In genomic region chr1:51299185-51299584, GRCh38 we compare ENCODE assay signal across 24 cellular contexts.
"Had no signal": no experiment of that assay in that cellular context is flagged by ENCODE, and none has a peak within 500 bp of the region (broad histone marks: within the 10 kb centered on the region; RNA-seq: fewer than 3 reads in every experiment).

No MANE protein-coding gene starts in this region.

- H3K4me3 ChIP-seq: dorsolateral prefrontal cortex, esophagus squamous epithelium, gastroesophageal sphincter, left lung, lower lobe of right lung, neural progenitor cell, ovary, right atrium auricular region, sigmoid colon, skin epidermis, suprapubic skin, thyroid gland, uterus had no signal

- H3K36me3 ChIP-seq: esophagus squamous epithelium, gastroesophageal sphincter, left lung, lower lobe of right lung, neural progenitor cell, ovary, right atrium auricular region, sigmoid colon, suprapubic skin, thyroid gland, uterus had no signal

- H3K27ac ChIP-seq: dorsolateral prefrontal cortex, epithelial cell of prostate, esophagus squamous epithelium, gastroesophageal sphincter, left lung, lower lobe of right lung, neural progenitor cell, ovary, right atrium auricular region, sigmoid colon, skin epidermis, suprapubic skin, thyroid gland, uterus had no signal

- H3K9me3 ChIP-seq: esophagus squamous epithelium, gastroesophageal sphincter, left lung, lower lobe of right lung, ovary, right atrium auricular region, sigmoid colon, suprapubic skin, thyroid gland, uterus had no signal

- DNase-seq: cortex of kidney; dorsolateral prefrontal cortex; effector memory CD4-positive, alpha-beta T cell; esophagus squamous epithelium; foreskin fibroblast; glutamatergic neuron; immature natural killer cell; left lung; lower lobe of right lung; midbrain; nucleus accumbens; ovary; stimulated activated CD4-positive, alpha-beta T cell treated with anti-CD3 and anti-CD28 coated beads, Interleukin-12 subunit alpha, Interleukin-12 subunit beta, amount 100 ng/mL, for 4 hours; stimulated activated naive CD4-positive, alpha-beta T cell treated with Interleukin-2 at 50 U/mL for 16 hours; thyroid gland; uterus had no signal

- H3K27me3 ChIP-seq: dorsolateral prefrontal cortex, esophagus squamous epithelium, left lung, neural progenitor cell, ovary, right atrium auricular region, suprapubic skin, thyroid gland, uterus had no signal

- ATAC-seq: gastroesophageal sphincter; left lung; lower lobe of right lung; natural killer cell treated with Interleukin-12 subunit alpha and Interleukin-12 subunit beta and Interleukin-15 and Interleukin-18, amount 100 ng/mL, for 72 hours had no signal

- H3K4me1 ChIP-seq: neural progenitor cell, uterus had no signal
